Comparison of ENCODE assay signal across 8 cellular contexts in genomic region chr2:164840930-164841718, GRCh38. TPM values are rescaled to one million over a fixed set of nuclear protein-coding genes. Genes with fewer than 3 reads are reported as not detected.
A peak's percentile ranks its signal among the peaks of the same experiment; 100 is the strongest.
DNase-seq lines count a peak whose midpoint lies in the region; ATAC-seq lines count a peak whose summit lies in the region.

No MANE protein-coding gene starts in this region.

- no peak overlapping the region for H3K27ac Mint-ChIP-seq in CD4-positive, alpha-beta memory T cell
- H3K27ac Mint-ChIP-seq in activated naive CD4-positive, alpha-beta T cell treated with anti-CD3 and anti-CD28 coated beads, Interleukin-2, amount 50 U/mL, for 72 hours, result no peak overlapping the region

- H3K27me3 ChIP-seq in CD4-positive, alpha-beta memory T cell (ENCODE audit: insufficient read depth, low read length), result no peaks in the 10 kb centered on the region

- H3K4me1 Mint-ChIP-seq in CD4-positive, alpha-beta memory T cell, result peaks cover 5 to 9% (median 6%) of the 10 kb centered on the region in 4 donors

- no peak for DNase-seq in CD4-positive, alpha-beta memory T cell
- DNase-seq in NCI-H446 treated with DMSO at 0.1 percent for 48 hours (lab: John Stamatoyannopoulos, UW) (peak; percentile 61), head of caudate nucleus (peak in 37 of 42 donors; percentile 5 to 73 (median 36)), occipital lobe (lab: John Stamatoyannopoulos, UW) (peak; percentile 31)
- peak in 1 of 2 donors; percentile 38 for DNase-seq in activated naive CD4-positive, alpha-beta T cell treated with anti-CD3 and anti-CD28 coated beads, Interleukin-2, amount 50 U/mL, for 72 hours (ENCODE audit: low spot score in 2 of 2)

- H3K9me3 Mint-ChIP-seq in CD4-positive, alpha-beta memory T cell, result peaks cover 0 to 3% (median 0%) of the 10 kb centered on the region in 8 donors
- no peaks in the 10 kb centered on the region for H3K9me3 Mint-ChIP-seq in activated naive CD4-positive, alpha-beta T cell treated with anti-CD3 and anti-CD28 coated beads, Interleukin-2, amount 50 U/mL, for 72 hours

- peaks cover 26 to 30% of the 10 kb centered on the region in 2 donors for H3K27me3 Mint-ChIP-seq in CD4-positive, alpha-beta memory T cell

- peak overlapping the region in 1 of 2 donors; percentile 40 for H3K4me3 ChIP-seq in CD4-positive, alpha-beta memory T cell (ENCODE audit: low read length in 2 of 2)

- CTCF ChIA-PET in CD4-positive, alpha-beta memory T cell (lab: Charles Lee; ENCODE audit: partially characterized antibody), result interaction anchor here (1.0 to 1.6 kb wide), 3 partner anchors 9 to 17 kb away, joined by 3 to 5 read pairs (median 4); no protein-coding TSS in a partner anchor

- H3K36me3 ChIP-seq in CD4-positive, alpha-beta memory T cell (ENCODE audit: insufficient read depth, low read length), result no peaks in the 10 kb centered on the region

- peak overlapping the region; percentile 17 to 83 (median 68) for H3K4me3 Mint-ChIP-seq in CD4-positive, alpha-beta memory T cell

- H3K4me1 ChIP-seq in CD4-positive, alpha-beta memory T cell (ENCODE audit: insufficient read depth, low read length), result no peaks in the 10 kb centered on the region

- intact Hi-C loops in CD4-positive, alpha-beta memory T cell (cut with micrococcal nuclease), result no loop called here
- intact Hi-C loops in head of caudate nucleus (cut with DNase I), result no loop called here

- H3K36me3 Mint-ChIP-seq in CD4-positive, alpha-beta memory T cell, result no peaks in the 10 kb centered on the region
- peaks cover 0 to 6% of the 10 kb centered on the region in 2 donors for H3K36me3 Mint-ChIP-seq in activated naive CD4-positive, alpha-beta T cell treated with anti-CD3 and anti-CD28 coated beads, Interleukin-2, amount 50 U/mL, for 72 hours

- POLR2A ChIA-PET in CD4-positive, alpha-beta memory T cell (lab: Charles Lee; ENCODE audit: partially characterized antibody), result no interaction called here

- H3K9me3 ChIP-seq in CD4-positive, alpha-beta memory T cell (ENCODE audit: control insufficient read depth in 1 of 2, low read length in 2 of 2), result no peaks in the 10 kb centered on the region

- peak; percentile 50 for ATAC-seq in GM19025 (IDR thresholded peaks at IDR 0.05; ENCODE audit: low read depth, unreplicated experiment)
- ATAC-seq in HG03135 (IDR thresholded peaks at IDR 0.05; ENCODE audit: unreplicated experiment), result peak; percentile 61
- ATAC-seq in activated naive CD4-positive, alpha-beta T cell treated with anti-CD3 and anti-CD28 coated beads, Interleukin-2, amount 50 U/mL, for 72 hours, result peak; percentile 68 to 85
- no peak for ATAC-seq in GM18873 (IDR thresholded peaks at IDR 0.05; ENCODE audit: low FRiP score, unreplicated experiment)

- no peak overlapping the region for H3K27ac ChIP-seq in CD4-positive, alpha-beta memory T cell (ENCODE audit: low read depth, low read length)

RNA-seq across cellular contexts. Expression of gene COBLL1, which starts 0.5 kb away (rescaled TPM):
- total RNA-seq in CD4-positive, alpha-beta memory T cell, result not detected
- under 1 TPM in 1 of 2 donors, not detected in 1; 0.42 TPM for polyA plus RNA-seq in CD4-positive, alpha-beta memory T cell
- under 1 TPM; 0.04 to 0.18 TPM for total RNA-seq in activated naive CD4-positive, alpha-beta T cell treated with anti-CD3 and anti-CD28 coated beads, Interleukin-2, amount 50 U/mL, for 72 hours
- 10.8 TPM for total RNA-seq in occipital lobe

Comparison
In these comparisons a context has a peak if more than half of its experiments do, and no peak if none do; other contexts are left out.
1. DNase-seq: peak in NCI-H446 treated with DMSO at 0.1 percent for 48 hours (single experiment), head of caudate nucleus (37 of 42) and occipital lobe (single experiment); none in CD4-positive, alpha-beta memory T cell (0 of 5).